ENCODE assay signal across 1 cellular context in genomic region chr6:69889591-69889956, GRCh38.
TF ChIP-seq lines count a peak whose summit lies in the region.

No MANE protein-coding gene starts in this region.

TF ChIP-seq in K562, 482 proteins besides CTCF, POLR2A, EP300 and RAD21 (continued from another document):
- TF ChIP-seq ASH1L (IDR thresholded peaks at IDR 0.05; ENCODE audit: borderline replicate concordance, low read depth, partially characterized antibody), result peak; percentile 39
TF ChIP-seq in K562: peak in this region for 2; not testable (repeated sequence) for 480.
